ENCODE assay signal across 14 cellular contexts in the genomic region with DNA sequence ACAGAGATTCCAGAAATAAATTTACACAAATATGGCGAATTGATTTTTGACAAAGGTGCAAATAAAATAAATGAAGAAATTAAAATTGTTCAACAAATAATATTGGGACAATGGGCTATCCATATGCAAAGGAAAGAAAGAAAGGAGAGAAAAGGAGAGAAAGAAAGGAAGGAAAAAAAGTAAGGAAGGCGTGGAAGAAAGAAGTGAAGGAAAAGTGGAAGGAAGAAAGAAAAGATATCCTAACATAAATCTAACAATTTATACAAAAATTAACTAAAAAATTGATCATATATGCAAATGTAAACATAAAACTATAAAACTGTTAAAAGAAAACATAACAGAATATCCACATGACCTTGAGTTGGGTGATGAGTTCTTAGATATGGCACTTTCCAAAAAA.
A peak's percentile ranks its signal among the peaks of the same experiment; 100 is the strongest.
DNase-seq lines count a peak whose midpoint lies in the region; ATAC-seq, FAIRE-seq and TF ChIP-seq lines count a peak whose summit lies in the region.
"Had no signal": no experiment of that assay in that cellular context is flagged by ENCODE, and none has a peak within 500 bp of the region (broad histone marks: within the 10 kb centered on the region; RNA-seq: fewer than 3 reads in every experiment).

No MANE protein-coding gene starts in this region.

- peaks cover 10 to 14% of the 10 kb centered on the region in 2 experiments for H3K4me1 Mint-ChIP-seq in H9

- H3K36me3 Mint-ChIP-seq in H9 (ENCODE audit: insufficient read depth in 1 of 3, low read depth in 3 of 3), result no peaks in the 10 kb centered on the region

- no peak overlapping the region for H4K8ac ChIP-seq in H9 (replicated peaks; ENCODE audit: insufficient read length, low read depth, low read length)

- H3K4me3 ChIP-seq in A549, result peak overlapping the region; percentile 40; the same call in 2 of the 3 replicates
- peak overlapping the region; percentile 39; the same call in 1 of the 2 replicates for H3K4me3 ChIP-seq in PC-9
- H3K4me3 ChIP-seq in iPS-20b (ENCODE audit: low read length), result peak overlapping the region; percentile 87
- no peak overlapping the region for H3K4me3 ChIP-seq in SJCRH30
- H3K4me3 ChIP-seq: BLaER1 treated with 17β-estradiol and CSF1 and Interleukin-3, amounts not matched to agents 10 nM and 100 nM had no signal

- TF ChIP-seq CTCF in A549 (IDR thresholded peaks at IDR 0.05) (no peak), H9 (conservative IDR thresholded peaks at IDR 0.05) (no peak), PC-9 (conservative IDR thresholded peaks at IDR 0.05) (no peak)

- H3K23me2 ChIP-seq in H9 (ENCODE audit: insufficient read length, low read depth, low read length, poor library complexity, severe bottlenecking), result peaks cover 7% of the 10 kb centered on the region

- DNase-seq in A549 (ENCODE audit: low read depth in 1 of 2, low spot score in 1 of 2), result no peak
- no peak for DNase-seq in H9
- no peak for DNase-seq in PC-9
- no peak for DNase-seq in SJCRH30
- DNase-seq in NCI-H2081 (lab: John Stamatoyannopoulos, UW), result no peak
- no peak for DNase-seq in A172 (ENCODE audit: low spot score)
- no peak for DNase-seq in SHP77 treated with DMSO at 0.1 percent for 48 hours (lab: John Stamatoyannopoulos, UW)
- DNase-seq: KG1, NCI-H187 treated with DMSO at 0.1 percent for 48 hours, NCI-H2171 treated with DMSO at 0.1 percent for 48 hours, NCI-H510A had no signal

- H2AFZ ChIP-seq in H9 (ENCODE audit: low read length) (no peak overlapping the region), PC-9 (no peak overlapping the region)

- H3K36me3 ChIP-seq in PC-9 (ENCODE audit: low read depth) (no peaks in the 10 kb centered on the region), iPS-20b (ENCODE audit: insufficient read depth, low read depth, low read length) (no peaks in the 10 kb centered on the region), SJCRH30 (no peaks in the 10 kb centered on the region)
- H3K36me3 ChIP-seq: BLaER1 treated with 17β-estradiol and CSF1 and Interleukin-3, amounts not matched to agents 10 nM and 100 nM had no signal

- H3K14ac ChIP-seq in H9 (ENCODE audit: insufficient read depth, low read length), result no peak overlapping the region

- no peak overlapping the region for H4K5ac ChIP-seq in H9 (ENCODE audit: insufficient read length, low read depth, low read length)

- H2BK12ac ChIP-seq in H9 (ENCODE audit: insufficient read length, low read depth, low read length), result no peak overlapping the region

- H2BK20ac ChIP-seq in H9 (ENCODE audit: low read depth, low read length, poor library complexity, severe bottlenecking), result no peak overlapping the region

- H3K27ac ChIP-seq in A549 (0 out of 6 replicates have a peak overlapping the region, but pooled peaks of 1 of the 2 experiments have one; percentile 29), H9 (ENCODE audit: insufficient read length, low read depth, low read length) (no peak overlapping the region), PC-9 (no peak overlapping the region), iPS-20b (ENCODE audit: low read length) (no peak overlapping the region), SJCRH30 (no peak overlapping the region)
- H3K27ac ChIP-seq: BLaER1 treated with 17β-estradiol and CSF1 and Interleukin-3, amounts not matched to agents 10 nM and 100 nM had no signal

- FAIRE-seq in A549 (lab: Jason Lieb, UNC), result no peak
- FAIRE-seq: H54 had no signal

- no TSS peak for BruUV-seq in PC-9 (replicated peaks; lab: Mats Ljungman, UMichigan)

- TF ChIP-seq EP300 in A549 (IDR thresholded peaks at IDR 0.05), result no peak

- H4K20me1 ChIP-seq in H9 (ENCODE audit: control insufficient read depth, insufficient read depth, insufficient read length) (no peaks in the 10 kb centered on the region), PC-9 (ENCODE audit: insufficient read depth) (no peaks in the 10 kb centered on the region)
- H4K20me1 ChIP-seq: BLaER1 treated with 17β-estradiol and CSF1 and Interleukin-3, amounts not matched to agents 10 nM and 100 nM had no signal

- H3K23ac ChIP-seq in H9 (ENCODE audit: insufficient read length, low read depth, low read length), result no peak overlapping the region

- peak overlapping the region; percentile 84 to 97 for H3K4me3 Mint-ChIP-seq in H9

- H3K4me2 ChIP-seq in A549, result peak overlapping the region; percentile 74
- H3K4me2 ChIP-seq in H9 (ENCODE audit: insufficient read depth, insufficient read length, low read length), result no peak overlapping the region
- H3K4me2 ChIP-seq in PC-9, result peak overlapping the region; percentile 63
- H3K4me2 ChIP-seq: BLaER1 treated with 17β-estradiol and CSF1 and Interleukin-3, amounts not matched to agents 10 nM and 100 nM had no signal

- H2AK5ac ChIP-seq in H9 (ENCODE audit: insufficient read length, low read length), result no peak overlapping the region

- H3F3A ChIP-seq in PC-9 (ENCODE audit: insufficient read depth, low read depth), result peaks cover 65% of the 10 kb centered on the region

- no peaks in the 10 kb centered on the region; a peak in 1 of 5 replicates for H3K9me3 Mint-ChIP-seq in H9

- no peaks in the 10 kb centered on the region for H3K79me1 ChIP-seq in H9 (ENCODE audit: insufficient read depth, low read depth, low read length, poor library complexity, severe bottlenecking)

- no peak overlapping the region for H3K9ac ChIP-seq in H9 (ENCODE audit: extremely low read depth, insufficient read length, low read length)
- peak overlapping the region; percentile 80; the same call in 1 of the 2 replicates for H3K9ac ChIP-seq in iPS-20b (ENCODE audit: low read depth, low read length)
- H3K9ac ChIP-seq: BLaER1 treated with 17β-estradiol and CSF1 and Interleukin-3, amounts not matched to agents 10 nM and 100 nM had no signal

- H4K91ac ChIP-seq in H9 (ENCODE audit: insufficient read length, low read depth, low read length), result no peak overlapping the region

- no peak overlapping the region for H3K56ac ChIP-seq in H9 (ENCODE audit: insufficient read length, low read depth, low read length)

- POLR2A ChIA-PET in A549 (lab: Yijun Ruan, JAX) (no interaction called here), PC-9 (lab: Charles Lee; ENCODE audit: unreplicated experiment) (interaction anchor here (0.6 kb wide), 1 partner anchor 341 kb away, joined by 4 read pairs; a partner anchor contains a TSS)

- no peaks in the 10 kb centered on the region for H3K9me3 ChIP-seq in A549
- H3K9me3 ChIP-seq in H9 (ENCODE audit: control insufficient read depth, low read depth, low read length), result no peaks in the 10 kb centered on the region
- H3K9me3 ChIP-seq in PC-9 (ENCODE audit: insufficient read depth, low read depth), result no peaks in the 10 kb centered on the region
- no peaks in the 10 kb centered on the region for H3K9me3 ChIP-seq in iPS-20b (ENCODE audit: insufficient read depth, low read depth, low read length)
- H3K9me3 ChIP-seq in SJCRH30 (replicated peaks), result no peaks in the 10 kb centered on the region

- no peak for TF ChIP-seq RAD21 in A549 (conservative IDR thresholded peaks at IDR 0.05 in 1 of 2, IDR thresholded peaks at IDR 0.05 in 1 of 2)

- H2BK15ac ChIP-seq in H9 (ENCODE audit: low read depth, low read length), result no peak overlapping the region

- CTCF ChIA-PET in A549 (lab: Yijun Ruan, JAX) (no interaction called here), PC-9 (lab: Charles Lee) (no interaction called here)

- no peaks in the 10 kb centered on the region for H3K9me2 ChIP-seq in PC-9 (ENCODE audit: insufficient read depth)

- H3K27me3 ChIP-seq in H9 (ENCODE audit: insufficient read depth, low read length), result no peaks in the 10 kb centered on the region
- no peaks in the 10 kb centered on the region for H3K27me3 ChIP-seq in PC-9 (ENCODE audit: insufficient read depth, low read depth)
- H3K27me3 ChIP-seq in iPS-20b (ENCODE audit: insufficient read depth, low read length), result peaks cover 22% of the 10 kb centered on the region; the same call in 1 of the 2 replicates
- H3K27me3 ChIP-seq in SJCRH30, result no peaks in the 10 kb centered on the region; the same call in 1 of the 2 replicates
- H3K27me3 ChIP-seq: BLaER1 treated with 17β-estradiol and CSF1 and Interleukin-3, amounts not matched to agents 10 nM and 100 nM had no signal

- 86% methylated on average over 2 of the region's 2 CpGs for WGBS in A549 (ENCODE audit: missing lambda C conversion rate)
- no CpG with 5 or more reads among the region's 2 CpGs for WGBS in H9 (ENCODE audit: extremely low coverage, insufficient read length, low lambda C conversion rate)

- no peak overlapping the region for H3T11ph ChIP-seq in H9 (ENCODE audit: low read length)

- no peak for TF ChIP-seq POLR2A in A549 (IDR thresholded peaks at IDR 0.05; ENCODE audit: low read length)

- H3K27ac Mint-ChIP-seq in H9, result no peak overlapping the region

- intact Hi-C loops in PC-9 (cut with micrococcal nuclease; ENCODE audit: unreplicated experiment), result no loop called here

- no peak overlapping the region for H3K4ac ChIP-seq in H9 (ENCODE audit: low read depth, low read length)

- no peak overlapping the region for H2BK120ac ChIP-seq in H9 (ENCODE audit: low read depth, low read length, poor library complexity, severe bottlenecking)

- no peak overlapping the region for H2BK5ac ChIP-seq in H9 (ENCODE audit: insufficient read length, low read length)

- peaks cover 7% of the 10 kb centered on the region for H3K27me3 Mint-ChIP-seq in H9 (ENCODE audit: low read depth)

- no peak overlapping the region for H3K18ac ChIP-seq in H9 (ENCODE audit: insufficient read length, low read depth, low read length)

- ATAC-seq in A549, result no peak

- H3K79me2 ChIP-seq in H9 (ENCODE audit: insufficient read depth, low read length), result no peaks in the 10 kb centered on the region
- no peaks in the 10 kb centered on the region for H3K79me2 ChIP-seq in PC-9 (ENCODE audit: low read depth)

- H3K4me1 ChIP-seq in A549, result peaks cover 10% of the 10 kb centered on the region; the same call in 1 of the 3 replicates
- H3K4me1 ChIP-seq in H9 (ENCODE audit: insufficient read depth, low read length), result no peaks in the 10 kb centered on the region; the same call in 1 of the 2 replicates
- H3K4me1 ChIP-seq in PC-9 (replicated peaks; ENCODE audit: insufficient read depth), result peaks cover 22% of the 10 kb centered on the region
- H3K4me1 ChIP-seq in iPS-20b (ENCODE audit: insufficient read depth, low read length), result no peaks in the 10 kb centered on the region; the same call in 1 of the 2 replicates
- no peaks in the 10 kb centered on the region for H3K4me1 ChIP-seq in SJCRH30
- H3K4me1 ChIP-seq: BLaER1 treated with 17β-estradiol and CSF1 and Interleukin-3, amounts not matched to agents 10 nM and 100 nM had no signal

TF ChIP-seq in A549, 52 proteins besides CTCF, POLR2A, EP300 and RAD21 (continues in another document):
- TF ChIP-seq, protein P1, sequence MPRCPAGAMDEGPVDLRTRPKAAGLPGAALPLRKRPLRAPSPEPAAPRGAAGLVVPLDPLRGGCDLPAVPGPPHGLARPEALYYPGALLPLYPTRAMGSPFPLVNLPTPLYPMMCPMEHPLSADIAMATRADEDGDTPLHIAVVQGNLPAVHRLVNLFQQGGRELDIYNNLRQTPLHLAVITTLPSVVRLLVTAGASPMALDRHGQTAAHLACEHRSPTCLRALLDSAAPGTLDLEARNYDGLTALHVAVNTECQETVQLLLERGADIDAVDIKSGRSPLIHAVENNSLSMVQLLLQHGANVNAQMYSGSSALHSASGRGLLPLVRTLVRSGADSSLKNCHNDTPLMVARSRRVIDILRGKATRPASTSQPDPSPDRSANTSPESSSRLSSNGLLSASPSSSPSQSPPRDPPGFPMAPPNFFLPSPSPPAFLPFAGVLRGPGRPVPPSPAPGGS (IDR thresholded peaks at IDR 0.05), result no peak
- TF ChIP-seq JUNB (IDR thresholded peaks at IDR 0.05) (no peak), SREBF2 (IDR thresholded peaks at IDR 0.05) (no peak), HEYL (CRISPR knock-in tag; IDR thresholded peaks at IDR 0.05) (no peak)
